24 cellular contexts compared by ENCODE assay signal in genomic region chr4:142637654-142638053, GRCh38.
DNase-seq lines count a peak whose midpoint lies in the region; ATAC-seq, FAIRE-seq and TF ChIP-seq lines count a peak whose summit lies in the region.
"Had no signal": no experiment of that assay in that cellular context is flagged by ENCODE, and none has a peak within 500 bp of the region (broad histone marks: within the 10 kb centered on the region; RNA-seq: fewer than 3 reads in every experiment).

No MANE protein-coding gene starts in this region.

- H3K79me1 ChIP-seq in mesendoderm (ENCODE audit: low read length): no peaks in the 10 kb centered on the region

- intact Hi-C loops in HepG2 (cut with micrococcal nuclease; ENCODE audit: unreplicated experiment): no loop called here
- intact Hi-C loops in right lobe of liver (cut with DNase I): no loop called here
- intact Hi-C loops in K562 (cut with micrococcal nuclease): no loop called here

- no peak for DNase-seq in HepG2 (ENCODE audit: low spot score)
- no peak for DNase-seq in right lobe of liver
- DNase-seq in A549 (ENCODE audit: low read depth in 1 of 2, low spot score in 1 of 2): no peak
- DNase-seq in K562 (ENCODE audit: extremely low read depth in 1 of 4, low spot score in 3 of 4): no peak
- DNase-seq in mesendoderm: no peak
- DNase-seq: 8988T; ACHN; BE2C; C1 segment of cervical spinal cord; CD4-positive, alpha-beta memory T cell; CD4-positive, CD25-positive, alpha-beta regulatory T cell; CD8-positive, alpha-beta memory T cell; COR-L47; DMS153; DMS53; DMS79; DND-41; EL; GDM1 had no signal

- 71% methylated on average over 2 of the region's 2 CpGs for WGBS in HepG2 (ENCODE audit: low lambda C conversion rate)
- 40% methylated on average over 1 of the region's 2 CpGs for WGBS in right lobe of liver (ENCODE audit: insufficient coverage, low coverage, low lambda C conversion rate, missing lambda C conversion rate)
- 90% methylated on average over 2 of the region's 2 CpGs for WGBS in A549 (ENCODE audit: missing lambda C conversion rate)
- WGBS in K562 (ENCODE audit: insufficient coverage, low coverage, missing lambda C conversion rate): 0% methylated on average over 2 of the region's 2 CpGs
- 79 to 87% methylated on average over 2 of the region's 2 CpGs for WGBS in gastroesophageal sphincter (ENCODE audit: low coverage in 1 of 2), 2 donors
- WGBS in mesendoderm (ENCODE audit: extremely low coverage, insufficient coverage, low lambda C conversion rate): no CpG with 5 or more reads among the region's 2 CpGs

- in situ Hi-C loops in HepG2 (cut with HindIII; ENCODE audit: extremely low pct_ligation_motif_present, low pct_unique_long_range_greater_than_20kb) (no loop called here), K562 (cut with MboI) (no loop called here)

- H3K4me3 ChIP-seq in HepG2 (replicated peaks in 1 of 3; ENCODE audit: insufficient read depth in 1 of 3, low read depth in 2 of 3, low read length in 3 of 3) (no peak overlapping the region), right lobe of liver (no peak overlapping the region), A549 (no peak overlapping the region), K562 (no peak overlapping the region), gastroesophageal sphincter (no peak overlapping the region), mesendoderm (ENCODE audit: low read length) (no peak overlapping the region)
- H3K4me3 ChIP-seq: BLaER1, GM12878 had no signal

- H4K8ac ChIP-seq in mesendoderm (ENCODE audit: low read depth, low read length): no peak overlapping the region

- no peak overlapping the region for H3K23ac ChIP-seq in mesendoderm (ENCODE audit: low read length)

- no peak overlapping the region for H3K18ac ChIP-seq in mesendoderm (ENCODE audit: low read length)

- H3K4me2 ChIP-seq in HepG2 (ENCODE audit: low read depth, low read length) (no peak overlapping the region), A549 (no peak overlapping the region), K562 (ENCODE audit: insufficient read depth, low read length) (no peak overlapping the region), mesendoderm (ENCODE audit: low read length) (no peak overlapping the region)
- H3K4me2 ChIP-seq: BLaER1 had no signal

- no peak overlapping the region for H2BK5ac ChIP-seq in mesendoderm (ENCODE audit: low read length)

- H3K79me2 ChIP-seq in HepG2 (ENCODE audit: insufficient read depth, low read length) (no peaks in the 10 kb centered on the region), K562 (ENCODE audit: control insufficient read depth, insufficient read depth, low read length) (no peaks in the 10 kb centered on the region), mesendoderm (ENCODE audit: control insufficient read depth, insufficient read depth, low read length) (no peaks in the 10 kb centered on the region)

- H3K56ac ChIP-seq in mesendoderm (ENCODE audit: low read length): no peak overlapping the region

- H4K20me1 ChIP-seq in HepG2 (ENCODE audit: insufficient read depth, low read length): no peaks in the 10 kb centered on the region
- H4K20me1 ChIP-seq in K562 (replicated peaks; ENCODE audit: control insufficient read depth, insufficient read depth, low read length): no peaks in the 10 kb centered on the region
- H4K20me1 ChIP-seq: BLaER1 had no signal

- no peak overlapping the region for H2AK5ac ChIP-seq in mesendoderm (ENCODE audit: low read length)

- BruUV-seq in HepG2 (replicated peaks; lab: Mats Ljungman, UMichigan) (no TSS peak), K562 (replicated peaks; lab: Mats Ljungman, UMichigan) (no TSS peak)

- no peak overlapping the region for H2BK120ac ChIP-seq in mesendoderm (ENCODE audit: low read depth, low read length)

- CTCF ChIA-PET in HepG2 (lab: Yijun Ruan, JAX; ENCODE audit: low intra/inter-chr PET ratio, low total read pairs) (no interaction called here), A549 (lab: Yijun Ruan, JAX) (interaction anchor here (1.5 kb wide), 1 partner anchor 10 kb away, joined by 3 read pairs; no protein-coding TSS in a partner anchor), K562 (lab: Yijun Ruan, JAX; ENCODE audit: low intra/inter-chr PET ratio) (no interaction called here)

- TF ChIP-seq CTCF in HepG2 (CRISPR knock-in tag; IDR thresholded peaks at IDR 0.05): no peak
- TF ChIP-seq CTCF in right lobe of liver (IDR thresholded peaks at IDR 0.05): no peak
- no peak for TF ChIP-seq CTCF in A549 (IDR thresholded peaks at IDR 0.05)
- TF ChIP-seq CTCF in K562 (IDR thresholded peaks at IDR 0.05 in 2 of 3, conservative IDR thresholded peaks at IDR 0.05 in 1 of 3; ENCODE audit: insufficient read depth in 2 of 3, low read depth in 1 of 3, low read length in 3 of 3): no peak
- TF ChIP-seq CTCF in gastroesophageal sphincter (IDR thresholded peaks at IDR 0.05): no peak

- ATAC-seq in HepG2 (no peak), right lobe of liver (no peak), A549 (no peak), K562 (no peak), gastroesophageal sphincter (no peak)
- ATAC-seq: GM12878 had no signal

- TF ChIP-seq RAD21 in HepG2 (CRISPR knock-in tag; IDR thresholded peaks at IDR 0.05) (no peak), A549 (conservative IDR thresholded peaks at IDR 0.05 in 1 of 2, IDR thresholded peaks at IDR 0.05 in 1 of 2) (no peak), K562 (CRISPR knock-in tag; conservative IDR thresholded peaks at IDR 0.05 in 1 of 2, IDR thresholded peaks at IDR 0.05 in 1 of 2) (no peak)

- no peak for FAIRE-seq in HepG2 (lab: Jason Lieb, UNC)
- FAIRE-seq in A549 (lab: Jason Lieb, UNC): no peak
- no peak for FAIRE-seq in K562 (lab: Jason Lieb, UNC)
- FAIRE-seq: GM12878, GM12892, GM18507 had no signal

- POLR2A ChIA-PET in HepG2 (lab: Yijun Ruan, JAX): no interaction called here
- POLR2A ChIA-PET in A549 (lab: Yijun Ruan, JAX): no interaction called here
- POLR2A ChIA-PET in K562 (lab: Yijun Ruan, JAX): no interaction called here

- TF ChIP-seq POLR2A in HepG2 (IDR thresholded peaks at IDR 0.05; ENCODE audit: insufficient read depth in 1 of 2, low read depth in 2 of 2, low read length in 2 of 2): no peak
- TF ChIP-seq POLR2A in right lobe of liver (IDR thresholded peaks at IDR 0.05): no peak
- TF ChIP-seq POLR2A in A549 (IDR thresholded peaks at IDR 0.05; ENCODE audit: low read length): no peak
- no peak for TF ChIP-seq POLR2A in K562 (conservative IDR thresholded peaks at IDR 0.05)
- no peak for TF ChIP-seq POLR2A in gastroesophageal sphincter (IDR thresholded peaks at IDR 0.05)

- no peaks in the 10 kb centered on the region for H3K4me1 ChIP-seq in HepG2 (ENCODE audit: insufficient read depth, low read length)
- H3K4me1 ChIP-seq in right lobe of liver: no peaks in the 10 kb centered on the region
- H3K4me1 ChIP-seq in A549: no peaks in the 10 kb centered on the region
- no peaks in the 10 kb centered on the region for H3K4me1 ChIP-seq in K562 (replicated peaks in 1 of 2; ENCODE audit: control insufficient read depth in 2 of 2, insufficient read depth in 2 of 2, low read length in 2 of 2)
- no peaks in the 10 kb centered on the region for H3K4me1 ChIP-seq in gastroesophageal sphincter
- H3K4me1 ChIP-seq in mesendoderm (ENCODE audit: control insufficient read depth, low read depth, low read length): no peaks in the 10 kb centered on the region
- H3K4me1 ChIP-seq: BE2C, BLaER1 had no signal

- no peak overlapping the region for H3K4ac ChIP-seq in mesendoderm (ENCODE audit: low read depth, low read length)

- H3K27me3 ChIP-seq in HepG2 (ENCODE audit: control insufficient read depth in 1 of 2, insufficient read depth in 2 of 2, low read length in 2 of 2): no peaks in the 10 kb centered on the region
- H3K27me3 ChIP-seq in right lobe of liver: no peaks in the 10 kb centered on the region
- H3K27me3 ChIP-seq in K562 (ENCODE audit: control insufficient read depth in 2 of 2, insufficient read depth in 2 of 2, low read length in 2 of 2): no peaks in the 10 kb centered on the region
- no peaks in the 10 kb centered on the region for H3K27me3 ChIP-seq in gastroesophageal sphincter
- no peaks in the 10 kb centered on the region for H3K27me3 ChIP-seq in mesendoderm (ENCODE audit: insufficient read depth, low read length, poor library complexity)
- H3K27me3 ChIP-seq: BE2C, BLaER1 had no signal

- H3K36me3 ChIP-seq in HepG2 (replicated peaks in 1 of 2; ENCODE audit: control insufficient read depth in 1 of 2, insufficient read depth in 2 of 2, low read length in 2 of 2): no peaks in the 10 kb centered on the region
- H3K36me3 ChIP-seq in right lobe of liver: no peaks in the 10 kb centered on the region
- no peaks in the 10 kb centered on the region for H3K36me3 ChIP-seq in K562 (ENCODE audit: control insufficient read depth, insufficient read depth, low read length)
- no peaks in the 10 kb centered on the region for H3K36me3 ChIP-seq in gastroesophageal sphincter
- no peaks in the 10 kb centered on the region for H3K36me3 ChIP-seq in mesendoderm (ENCODE audit: control insufficient read depth, insufficient read depth, low read length)
- H3K36me3 ChIP-seq: BE2C, BLaER1 had no signal

- H2BK15ac ChIP-seq in mesendoderm (replicated peaks; ENCODE audit: low read depth): no peak overlapping the region

- H3K9me3 ChIP-seq in HepG2 (ENCODE audit: low read length) (peaks cover 45% of the 10 kb centered on the region), right lobe of liver (no peaks in the 10 kb centered on the region), A549 (no peaks in the 10 kb centered on the region), K562 (replicated peaks; ENCODE audit: control insufficient read depth, insufficient read depth, low read depth, low read length) (no peaks in the 10 kb centered on the region), gastroesophageal sphincter (no peaks in the 10 kb centered on the region)
- H3K9me3 ChIP-seq: BE2C, BLaER1 had no signal

- no peaks in the 10 kb centered on the region for H3K9me1 ChIP-seq in K562 (ENCODE audit: control insufficient read depth, insufficient read depth, low read length)

- no peak overlapping the region for H4K5ac ChIP-seq in mesendoderm (ENCODE audit: low read length)

- H3K9ac ChIP-seq in HepG2 (ENCODE audit: insufficient read depth, low read depth, low read length) (no peak overlapping the region), K562 (ENCODE audit: insufficient read depth in 1 of 2, low read depth in 2 of 2, low read length in 2 of 2) (no peak overlapping the region), mesendoderm (ENCODE audit: low read length) (no peak overlapping the region)
- H3K9ac ChIP-seq: BLaER1 had no signal

- H2AFZ ChIP-seq in HepG2 (ENCODE audit: low read length): no peak overlapping the region
- no peak overlapping the region for H2AFZ ChIP-seq in K562 (ENCODE audit: low read depth, low read length)

- H3K27ac ChIP-seq in HepG2 (ENCODE audit: extremely low read length, insufficient read depth, low read length): no peak overlapping the region
- H3K27ac ChIP-seq in right lobe of liver: no peak overlapping the region
- H3K27ac ChIP-seq in A549: no peak overlapping the region
- no peak overlapping the region for H3K27ac ChIP-seq in K562 (ENCODE audit: extremely low read depth, low read depth, low read length)
- no peak overlapping the region for H3K27ac ChIP-seq in gastroesophageal sphincter
- no peak overlapping the region for H3K27ac ChIP-seq in mesendoderm (ENCODE audit: low read depth, low read length)
- H3K27ac ChIP-seq: BLaER1 had no signal

- no peak for TF ChIP-seq EP300 in HepG2 (IDR thresholded peaks at IDR 0.05; ENCODE audit: low read depth in 2 of 2, low read length in 2 of 2)
- TF ChIP-seq EP300 in HepG2 (CRISPR knock-in tag; IDR thresholded peaks at IDR 0.05; ENCODE audit: borderline replicate concordance): no peak
- no peak for TF ChIP-seq EP300 in A549 (IDR thresholded peaks at IDR 0.05)
- no peak for TF ChIP-seq EP300 in K562 (IDR thresholded peaks at IDR 0.05; ENCODE audit: low read length)
- no peak for TF ChIP-seq EP300 in gastroesophageal sphincter (IDR thresholded peaks at IDR 0.05)

Comparison
In these comparisons a context has a peak if more than half of its experiments do, and no peak if none do; other contexts are left out.
1. Of the 241 proteins assayed by ChIP-seq in both HepG2 and K562: peak only in HepG2: MAFF; only in K562: none; in both: MAFK; in neither: 239.